Comparison of ENCODE assay signal across 8 cellular contexts in genomic region chr12:14769462-14769836, GRCh38. TPM values are rescaled to one million over a fixed set of nuclear protein-coding genes. Genes with fewer than 3 reads are reported as not detected.
A peak's percentile ranks its signal among the peaks of the same experiment; 100 is the strongest.
DNase-seq lines count a peak whose midpoint lies in the region; ATAC-seq and TF ChIP-seq lines count a peak whose summit lies in the region.

No MANE protein-coding gene starts in this region.

- 0% methylated on average over 10 of the region's 19 CpGs for WGBS in right lobe of liver (ENCODE audit: insufficient coverage, low coverage, low lambda C conversion rate, missing lambda C conversion rate)

- peak overlapping the region; percentile 88 for H3K9ac ChIP-seq in Loucy (ENCODE audit: low read depth, low read length, poor library complexity, severe bottlenecking)

- intact Hi-C loops in breast epithelium (cut with DNase I; ENCODE audit: low total_unique reads) (no loop called here), right lobe of liver (cut with DNase I) (no loop called here), tibial artery (cut with DNase I; ENCODE audit: low total_unique reads) (no loop called here)

- peak overlapping the region; percentile 76 for H3K4me2 ChIP-seq in Loucy (ENCODE audit: low read depth, low read length, poor library complexity, severe bottlenecking)

- H2AFZ ChIP-seq in Loucy (ENCODE audit: low read length) = peak overlapping the region; percentile 86; the same call in 1 of the 2 replicates

- peaks cover 57% of the 10 kb centered on the region for H3K79me2 ChIP-seq in Loucy (ENCODE audit: insufficient read depth, low read length)

- H3K4me3 ChIP-seq in AG09309 (ENCODE audit: control insufficient read depth, low read depth, low read length) (peak overlapping the region; percentile 92), Loucy (ENCODE audit: low read length, poor library complexity, severe bottlenecking) (peak overlapping the region; percentile 94), breast epithelium (peak overlapping the region; percentile 73 to 88 (median 78)), right lobe of liver (peak overlapping the region; percentile 65 to 91 (median 78)), tibial artery (peak overlapping the region; percentile 80 to 94)

- H3F3A ChIP-seq in Loucy (ENCODE audit: low read depth) = peaks cover 7% of the 10 kb centered on the region; the same call in 1 of the 2 replicates

- ATAC-seq in GM18517 (IDR thresholded peaks at IDR 0.05; ENCODE audit: unreplicated experiment) (peak; percentile 0), right lobe of liver (peak in 3 of 4 donors; percentile 5 to 16 (median 7)), GM21526 (IDR thresholded peaks at IDR 0.05; ENCODE audit: low FRiP score, unreplicated experiment) (no peak)

- no peak for TF ChIP-seq CTCF in AG09309 (IDR thresholded peaks at IDR 0.05; ENCODE audit: control insufficient read depth, insufficient read depth, low read depth, low read length, missing control alignments)
- no peak for TF ChIP-seq CTCF in Loucy (conservative IDR thresholded peaks at IDR 0.05; ENCODE audit: low read length)
- no peak for TF ChIP-seq CTCF in breast epithelium (IDR thresholded peaks at IDR 0.05)
- TF ChIP-seq CTCF in right lobe of liver (IDR thresholded peaks at IDR 0.05) = no peak
- no peak for TF ChIP-seq CTCF in tibial artery (IDR thresholded peaks at IDR 0.05)

- no peaks in the 10 kb centered on the region for H3K9me2 ChIP-seq in Loucy (replicated peaks; ENCODE audit: low read depth, low read length)

- H3K27me3 ChIP-seq in Loucy (ENCODE audit: insufficient read depth, low read length, poor library complexity, severe bottlenecking) = no peaks in the 10 kb centered on the region
- no peaks in the 10 kb centered on the region for H3K27me3 ChIP-seq in breast epithelium
- H3K27me3 ChIP-seq in right lobe of liver = no peaks in the 10 kb centered on the region
- H3K27me3 ChIP-seq in tibial artery = no peaks in the 10 kb centered on the region

- no peak for TF ChIP-seq POLR2A in breast epithelium (IDR thresholded peaks at IDR 0.05)
- no peak for TF ChIP-seq POLR2A in right lobe of liver (IDR thresholded peaks at IDR 0.05)

- H3K36me3 ChIP-seq in Loucy (ENCODE audit: insufficient read depth, low read length) (no peaks in the 10 kb centered on the region; the same call in 1 of the 2 replicates), breast epithelium (no peaks in the 10 kb centered on the region), right lobe of liver (no peaks in the 10 kb centered on the region), tibial artery (peaks cover 0 to 15% (median 5%) of the 10 kb centered on the region in 3 donors)

- H4K20me1 ChIP-seq in Loucy (ENCODE audit: insufficient read depth, low read length, poor library complexity, severe bottlenecking) = peaks cover 23% of the 10 kb centered on the region

- H3K9me3 ChIP-seq in Loucy (ENCODE audit: insufficient read depth, low read depth, low read length) = peaks cover 5% of the 10 kb centered on the region; the same call in 1 of the 2 replicates
- peaks cover 0 to 11% of the 10 kb centered on the region in 2 donors for H3K9me3 ChIP-seq in breast epithelium
- no peaks in the 10 kb centered on the region for H3K9me3 ChIP-seq in right lobe of liver
- H3K9me3 ChIP-seq in tibial artery = peaks cover 0 to 8% (median 0%) of the 10 kb centered on the region in 3 donors

- H3K4me1 ChIP-seq in Loucy (ENCODE audit: insufficient read depth, low read length, poor library complexity, severe bottlenecking) (peaks cover 38% of the 10 kb centered on the region), breast epithelium (no peaks in the 10 kb centered on the region), right lobe of liver (peaks cover 0 to 29% (median 3%) of the 10 kb centered on the region in 4 donors), tibial artery (peaks cover 0 to 40% (median 4%) of the 10 kb centered on the region in 4 donors)

- H3K27ac ChIP-seq in breast epithelium (peak overlapping the region; percentile 95), right lobe of liver (peak overlapping the region; percentile 91 to 98 (median 97)), tibial artery (peak overlapping the region; percentile 96 to 97)

- DNase-seq in AG09309 (ENCODE audit: low read depth) (no peak), breast epithelium (ENCODE audit: low spot score in 2 of 2) (peak in 1 of 2 donors; percentile 30), right lobe of liver (peak; percentile 50 to 55 (median 53)), tibial artery (no peak)
- no peak for DNase-seq in stimulated activated CD4-positive, alpha-beta T cell treated with anti-CD3 and anti-CD28 coated beads, Interleukin-4, amount 100 ng/mL, for 4 hours

RNA-seq across cellular contexts. Expression of gene WBP11, which starts 33.8 kb away (rescaled TPM):
- total RNA-seq in breast epithelium (10 to 100 TPM; 20.3 to 22.8 (median 22.1) TPM), right lobe of liver (10 to 100 TPM in 4 of 6 experiments, 1 to 10 TPM in 2; 8.6 to 24.9 (median 16.9) TPM)

RNA-seq across cellular contexts. Expression of gene C12orf60, which starts 34.0 kb away (rescaled TPM):
- total RNA-seq in breast epithelium (1 to 10 TPM; 1.4 to 2.3 (median 1.6) TPM), right lobe of liver (under 1 TPM; 0.37 to 0.91 (median 0.74) TPM)

RNA-seq across cellular contexts. Expression of gene SMCO3, which starts 44.5 kb away (rescaled TPM):
- under 1 TPM in 2 of 3 donors, not detected in 1; 0.33 to 0.59 TPM for total RNA-seq in breast epithelium
- total RNA-seq in right lobe of liver = under 1 TPM in 5 of 6 experiments, not detected in 1; 0.24 to 0.68 (median 0.40) TPM

Comparison
In these comparisons a context has a peak if more than half of its experiments do, and no peak if none do; other contexts are left out.
1. DNase-seq: peak in right lobe of liver (3 of 3); none in AG09309 (single experiment), tibial artery (0 of 2) and stimulated activated CD4-positive, alpha-beta T cell treated with anti-CD3 and anti-CD28 coated beads, Interleukin-4, amount 100 ng/mL, for 4 hours (0 of 2).
2. Peak in every context shown above with its lines, with median percentiles within 50 percentile points of each other: H3K4me3 ChIP-seq and H3K27ac ChIP-seq.